9 cellular contexts compared by ENCODE assay signal in the genomic region with DNA sequence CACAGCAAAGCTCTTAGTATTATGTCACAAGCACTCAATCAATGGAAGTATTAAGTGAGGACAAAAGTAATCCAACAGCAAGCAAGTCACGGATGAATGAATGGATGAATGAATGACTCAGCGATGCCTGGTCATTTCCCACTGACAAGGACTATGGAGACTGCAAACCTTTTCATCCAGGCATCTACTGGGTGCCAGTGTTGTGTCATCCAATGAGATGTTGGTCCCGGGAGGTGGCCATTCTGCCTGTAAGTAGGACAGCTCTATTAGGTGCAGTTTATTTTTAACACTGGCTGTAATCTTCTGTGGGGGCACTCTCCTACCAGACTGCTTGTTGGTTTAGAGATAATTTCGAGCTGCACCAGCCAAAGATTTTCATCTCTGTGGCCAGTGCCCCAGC. TPM values are rescaled to one million over a fixed set of nuclear protein-coding genes. Genes with fewer than 3 reads are reported as not detected.
A peak's percentile ranks its signal among the peaks of the same experiment; 100 is the strongest.
DNase-seq lines count a peak whose midpoint lies in the region; ATAC-seq and TF ChIP-seq lines count a peak whose summit lies in the region.
"Had no signal": no experiment of that assay in that cellular context is flagged by ENCODE, and none has a peak within 500 bp of the region (broad histone marks: within the 10 kb centered on the region; RNA-seq: fewer than 3 reads in every experiment).

No MANE protein-coding gene starts in this region.

- no peak for ATAC-seq in GM21390 (IDR thresholded peaks at IDR 0.05; ENCODE audit: unreplicated experiment)

- H3K4me1 ChIP-seq in A673 (ENCODE audit: insufficient read depth, low read length, poor library complexity, severe bottlenecking), result no peaks in the 10 kb centered on the region
- H3K4me1 ChIP-seq: ascending aorta had no signal

- DNase-seq in A673 (ENCODE audit: low spot score) (peak; percentile 32), HuH-7 (ENCODE audit: low spot score) (peak; percentile 13), astrocyte of the hippocampus (ENCODE audit: low read depth, low spot score) (peak; percentile 23), kidney tubule cell (ENCODE audit: low spot score) (peak; percentile 83), 8988T (no peak), putamen (ENCODE audit: low spot score) (no peak)
- no peak for DNase-seq in activated CD4-positive, alpha-beta T cell treated with anti-CD3 and anti-CD28 coated beads, Interleukin-2, amount 50 U/mL, for 4 hours

- no peaks in the 10 kb centered on the region for H3K9me3 ChIP-seq in A673 (ENCODE audit: low read depth, low read length, poor library complexity, severe bottlenecking)
- H3K9me3 ChIP-seq: ascending aorta had no signal

- intact Hi-C loops in A673 (cut with micrococcal nuclease; ENCODE audit: unreplicated experiment), result no loop called here

- BruUV-seq in A673 (replicated peaks; lab: Mats Ljungman, UMichigan), result no TSS peak

- CTCF ChIA-PET in A673 (lab: Charles Lee), result no interaction called here

- no peaks in the 10 kb centered on the region for H3K36me3 ChIP-seq in A673 (ENCODE audit: insufficient read depth, low read length, poor library complexity, severe bottlenecking)
- H3K36me3 ChIP-seq: ascending aorta had no signal

- POLR2A ChIA-PET in A673 (lab: Charles Lee; ENCODE audit: low non-redundant PET), result no interaction called here

- H3K4me3 ChIP-seq in A673 (ENCODE audit: low read depth, low read length, poor library complexity, severe bottlenecking), result no peak overlapping the region
- H3K4me3 ChIP-seq: ascending aorta had no signal

- no peaks in the 10 kb centered on the region for H3K27me3 ChIP-seq in A673 (replicated peaks; ENCODE audit: insufficient read depth, low read depth, low read length, poor library complexity)
- H3K27me3 ChIP-seq: ascending aorta had no signal

- no peak for TF ChIP-seq CTCF in A673 (conservative IDR thresholded peaks at IDR 0.05; ENCODE audit: low read depth, low read length)

- H3K27ac ChIP-seq in A673 (ENCODE audit: low read depth, low read length, poor library complexity, severe bottlenecking), result no peak overlapping the region
- H3K27ac ChIP-seq: ascending aorta had no signal

RNA-seq across cellular contexts. Expression of a gene that starts 39.4 kb away (rescaled TPM):
- total RNA-seq in A673 (2021), result not detected in 2 replicates
- total RNA-seq: ascending aorta had no signal

Comparison
In these comparisons a context has a peak if more than half of its experiments do, and no peak if none do; other contexts are left out.
1. DNase-seq: peak in A673 (single experiment), HuH-7 (single experiment), astrocyte of the hippocampus (single experiment) and kidney tubule cell (single experiment); none in 8988T (single experiment), activated CD4-positive, alpha-beta T cell treated with anti-CD3 and anti-CD28 coated beads, Interleukin-2, amount 50 U/mL, for 4 hours (0 of 2) and putamen (single experiment).